Comparison of ENCODE assay signal across 11 cellular contexts in the genomic region with DNA sequence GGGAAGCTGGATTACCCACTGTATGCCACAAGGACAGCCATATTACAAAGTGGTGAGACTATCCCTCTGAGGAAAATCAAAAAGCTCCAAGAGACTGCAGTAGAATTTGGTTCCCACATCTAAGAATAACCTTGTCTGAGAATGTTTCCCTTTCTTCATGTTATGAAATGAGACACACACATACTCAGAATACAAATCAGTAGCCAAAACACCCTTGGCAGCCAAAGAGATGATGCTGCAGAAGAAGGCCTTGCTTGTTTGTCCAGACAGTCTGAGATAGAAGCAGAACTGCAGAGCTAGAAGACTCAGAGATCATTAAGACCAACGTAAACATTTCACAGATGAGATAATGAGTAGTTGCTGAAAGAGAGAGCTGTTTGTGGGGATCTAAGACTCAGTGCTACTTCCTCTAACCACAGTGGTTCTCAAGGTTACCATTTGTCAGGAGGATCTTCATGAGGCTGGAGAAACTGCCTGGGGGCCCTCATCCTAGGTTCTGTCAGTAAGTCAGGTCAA. TPM values are rescaled to one million over a fixed set of nuclear protein-coding genes. Genes with fewer than 3 reads are reported as not detected.
DNase-seq lines count a peak whose midpoint lies in the region; ATAC-seq, FAIRE-seq and TF ChIP-seq lines count a peak whose summit lies in the region.
"Had no signal": no experiment of that assay in that cellular context is flagged by ENCODE, and none has a peak within 500 bp of the region (broad histone marks: within the 10 kb centered on the region; RNA-seq: fewer than 3 reads in every experiment).

No MANE protein-coding gene starts in this region.

- BruUV-seq in GM12878 (replicated peaks; lab: Mats Ljungman, UMichigan): no TSS peak

- no peaks in the 10 kb centered on the region for H4K20me1 ChIP-seq in GM12878 (ENCODE audit: control insufficient read depth, insufficient read depth)
- H4K20me1 ChIP-seq: BLaER1 treated with 17β-estradiol and CSF1 and Interleukin-3, amounts not matched to agents 10 nM and 100 nM had no signal

- H3K27me3 Mint-ChIP-seq in mesothelial cell of epicardium (ENCODE audit: low read depth): no peaks in the 10 kb centered on the region
- no peaks in the 10 kb centered on the region for H3K27me3 Mint-ChIP-seq in activated CD4-positive, alpha-beta memory T cell treated with anti-CD3 and anti-CD28 coated beads for 36 hours

- TF ChIP-seq CTCF in AG04449 (IDR thresholded peaks at IDR 0.05; ENCODE audit: insufficient read depth, low read length, missing control alignments): no peak
- TF ChIP-seq CTCF in GM12878 (IDR thresholded peaks at IDR 0.05 in 2 of 3, conservative IDR thresholded peaks at IDR 0.05 in 1 of 3; ENCODE audit: control insufficient read depth in 2 of 3, extremely low read depth in 1 of 3, insufficient read depth in 1 of 3, low read depth in 3 of 3, low read length in 3 of 3): no peak
- no peak for TF ChIP-seq CTCF in mesothelial cell of epicardium (IDR thresholded peaks at IDR 0.05; ENCODE audit: unreplicated experiment)

- in situ Hi-C loops in GM12878 (cut with MboI): no loop called here

- intact Hi-C loops in GM12878 (cut with micrococcal nuclease; ENCODE audit: unreplicated experiment) (loop anchor here (5.0 kb wide), 1 partner anchor 247 kb away; no protein-coding TSS in a partner anchor), posterior vena cava (cut with DNase I) (loop anchor here in 1 of 2 donors (10.0 kb wide), 1 partner anchor 240 kb away; no protein-coding TSS in a partner anchor)
- intact Hi-C loops in activated CD4-positive, alpha-beta memory T cell treated with anti-CD3 and anti-CD28 coated beads for 36 hours (cut with micrococcal nuclease): no loop called here

- no peaks in the 10 kb centered on the region for H3K9me3 ChIP-seq in GM12878 (replicated peaks; ENCODE audit: control insufficient read depth, insufficient read depth, low read length)

- FAIRE-seq in GM12878 (lab: Jason Lieb, UNC): peak; percentile 61

- H3K27ac ChIP-seq in GM12878 (ENCODE audit: control insufficient read depth, insufficient read depth): no peak overlapping the region; the same call in 1 of the 2 replicates

- CTCF ChIA-PET in AG04449 (lab: Yijun Ruan, JAX) (interaction anchor here (0.8 to 6.7 kb wide), 13 partner anchors 8 to 246 kb away, joined by 3 to 50 read pairs (median 5); no protein-coding TSS in a partner anchor), GM12878 (lab: Yijun Ruan, JAX) (interaction anchor here (1.1 to 3.8 kb wide), 13 partner anchors 8 to 246 kb away, joined by 3 to 22 read pairs (median 5); no protein-coding TSS in a partner anchor)
- CTCF ChIA-PET in activated CD4-positive, alpha-beta memory T cell treated with anti-CD3 and anti-CD28 coated beads for 36 hours (lab: Charles Lee): interaction anchor here (0.7 to 2.5 kb wide), 5 partner anchors 8 to 79 kb away, joined by 3 to 13 read pairs (median 4); no protein-coding TSS in a partner anchor

- no peaks in the 10 kb centered on the region for H3K27me3 ChIP-seq in GM12878 (replicated peaks in 1 of 2; ENCODE audit: control insufficient read depth in 2 of 2, insufficient read depth in 2 of 2, low read length in 1 of 2)
- H3K27me3 ChIP-seq: BLaER1 treated with 17β-estradiol and CSF1 and Interleukin-3, amounts not matched to agents 10 nM and 100 nM had no signal

- H3K36me3 ChIP-seq in GM12878 (ENCODE audit: control insufficient read depth in 2 of 2, insufficient read depth in 2 of 2, low read length in 1 of 2): peaks cover 0 to 4% of the 10 kb centered on the region in 2 experiments; a peak in 2 of 4 replicates

- H3K4me3 ChIP-seq in AG04449 (ENCODE audit: low read depth, low read length): no peak overlapping the region
- no peak overlapping the region for H3K4me3 ChIP-seq in Jurkat, Clone E6-1 (ENCODE audit: low read length)
- H3K4me3 ChIP-seq in GM12878: no peak overlapping the region
- H3K4me3 ChIP-seq: BLaER1 treated with 17β-estradiol and CSF1 and Interleukin-3, amounts not matched to agents 10 nM and 100 nM had no signal

- H3K27ac Mint-ChIP-seq in mesothelial cell of epicardium: peak overlapping the region; percentile 82
- no peak overlapping the region for H3K27ac Mint-ChIP-seq in activated CD4-positive, alpha-beta memory T cell treated with anti-CD3 and anti-CD28 coated beads for 36 hours

- no peaks in the 10 kb centered on the region for H3K79me2 ChIP-seq in GM12878 (ENCODE audit: control insufficient read depth, insufficient read depth, low read length)

- TF ChIP-seq EP300 in GM12878 (IDR thresholded peaks at IDR 0.05; ENCODE audit: borderline replicate concordance in 1 of 2, control insufficient read depth in 1 of 2, low read depth in 2 of 2, low read length in 2 of 2): no peak

- H2AFZ ChIP-seq in GM12878 (ENCODE audit: control insufficient read depth, low read depth, low read length): no peak overlapping the region

- TF ChIP-seq POLR2A in GM12878 (IDR thresholded peaks at IDR 0.05; ENCODE audit: low read depth, low read length) (no peak), erythroblast (IDR thresholded peaks at IDR 0.05; ENCODE audit: low read length) (no peak)

- POLR2A ChIA-PET in AG04449 (lab: Yijun Ruan, JAX): interaction anchor here (1.0 to 2.6 kb wide), 6 partner anchors 11 to 50 kb away, joined by 3 to 9 read pairs (median 4); a partner anchor contains a TSS
- POLR2A ChIA-PET in GM12878 (lab: Charles Lee): no interaction called here
- POLR2A ChIA-PET in activated CD4-positive, alpha-beta memory T cell treated with anti-CD3 and anti-CD28 coated beads for 36 hours (lab: Charles Lee): no interaction called here

- H3K4me2 ChIP-seq in GM12878 (ENCODE audit: control insufficient read depth, insufficient read depth): no peak overlapping the region

- RAD21 ChIA-PET in GM12878 (lab: Charles Lee; ENCODE audit: unreplicated experiment): interaction anchor here (0.7 to 2.0 kb wide), 6 partner anchors 15 to 211 kb away, joined by 3 to 9 read pairs (median 4); no protein-coding TSS in a partner anchor

- SMC1A ChIA-PET in GM12878 (lab: Charles Lee; ENCODE audit: uncharacterized antibody, unreplicated experiment): interaction anchor here (0.6 to 2.6 kb wide), 21 partner anchors 8 to 527 kb away, joined by 3 to 17 read pairs (median 5); no protein-coding TSS in a partner anchor

- H3K4me1 Mint-ChIP-seq in mesothelial cell of epicardium: peaks cover 15% of the 10 kb centered on the region
- H3K4me1 Mint-ChIP-seq in activated CD4-positive, alpha-beta memory T cell treated with anti-CD3 and anti-CD28 coated beads for 36 hours (ENCODE audit: low read depth): no peaks in the 10 kb centered on the region

- ATAC-seq in GM12878 (peak; percentile 69), HG02678 (IDR thresholded peaks at IDR 0.05; ENCODE audit: unreplicated experiment) (no peak)

- peaks cover 19% of the 10 kb centered on the region for H3K36me3 Mint-ChIP-seq in mesothelial cell of epicardium
- peaks cover 11% of the 10 kb centered on the region for H3K36me3 Mint-ChIP-seq in activated CD4-positive, alpha-beta memory T cell treated with anti-CD3 and anti-CD28 coated beads for 36 hours

- peaks cover 9% of the 10 kb centered on the region; the same call in 1 of the 2 replicates for H3K4me1 ChIP-seq in GM12878 (ENCODE audit: control insufficient read depth, insufficient read depth, low read length)

- TF ChIP-seq RAD21 in GM12878 (IDR thresholded peaks at IDR 0.05; ENCODE audit: insufficient read depth, low read depth, low read length): no peak

- H3K9me3 Mint-ChIP-seq in mesothelial cell of epicardium: no peaks in the 10 kb centered on the region
- no peaks in the 10 kb centered on the region for H3K9me3 Mint-ChIP-seq in activated CD4-positive, alpha-beta memory T cell treated with anti-CD3 and anti-CD28 coated beads for 36 hours

- DNase-seq in AG04449 (ENCODE audit: low read depth, low spot score) (peak; percentile 95), GM12878 (ENCODE audit: low read depth, low spot score) (peak; percentile 38), mesothelial cell of epicardium (ENCODE audit: low spot score in 2 of 2, unreplicated experiment in 2 of 2) (no peak), posterior vena cava (ENCODE audit: low spot score) (no peak), erythroblast (lab: John Stamatoyannopoulos, UW) (no peak)
- DNase-seq in Jurkat, Clone E6-1 (ENCODE audit: low read depth, low spot score): peak; percentile 42
- no peak for DNase-seq in activated CD4-positive, alpha-beta memory T cell treated with anti-CD3 and anti-CD28 coated beads for 36 hours
- DNase-seq: activated naive CD4-positive, alpha-beta T cell treated with anti-CD3 and anti-CD28 coated beads, Interleukin-2, amount 50 U/mL, for 16 hours; stimulated activated CD4-positive, alpha-beta T cell treated with anti-CD3 and anti-CD28 coated beads, Interleukin-15, amount 100 ng/mL, for 24 hours had no signal

- H3K4me3 Mint-ChIP-seq in mesothelial cell of epicardium: no peak overlapping the region
- H3K4me3 Mint-ChIP-seq in activated CD4-positive, alpha-beta memory T cell treated with anti-CD3 and anti-CD28 coated beads for 36 hours: no peak overlapping the region

- 35% methylated on average over 1 of the region's 1 CpG for WGBS in GM12878 (ENCODE audit: insufficient coverage, insufficient replicate concordance, low lambda C conversion rate, missing lambda C conversion rate)

- no peak overlapping the region for H3K9ac ChIP-seq in GM12878 (ENCODE audit: control insufficient read depth, insufficient read depth, low read length)

TF ChIP-seq in GM12878, 131 proteins besides CTCF, POLR2A, EP300 and RAD21 (continues in another document):
- TF ChIP-seq POLR2AphosphoS5 (IDR thresholded peaks at IDR 0.05; ENCODE audit: low read length): no peak

RNA-seq across cellular contexts. Expression of a gene that starts 38.8 kb away (rescaled TPM):
- polyA plus RNA-seq in Jurkat, Clone E6-1 (2012; ENCODE audit: insufficient read depth, insufficient read length): 12.2 TPM
- 89.6 and 94.7 TPM in 2 replicates for total RNA-seq in GM12878 (2013; cell fraction: nucleolus; rRNA removed)
- total RNA-seq in GM12878 (2014; rRNA removed): 19.8 and 23.4 TPM in 2 replicates
- 10.4 and 10.5 TPM in 2 replicates for total RNA-seq in GM12878 (2014; rRNA removed; fragmentation: Illumina TruSeq; extraction: Trizol)
- 27.9 and 28.5 TPM in 2 replicates for total RNA-seq in GM12878 (2021)
- 5.2 TPM for polyA plus RNA-seq in GM12878 (2011; ENCODE audit: low read depth)
- 7.9 and 13.0 TPM in 2 replicates for polyA plus RNA-seq in GM12878 (2011; rRNA removed)
- 17.2 and 25.3 TPM in 2 replicates for polyA plus RNA-seq in GM12878 (2011; cell fraction: cytosol; rRNA removed)
- polyA plus RNA-seq in GM12878 (2011; cell fraction: nucleus; rRNA removed): 96.7 and 106 TPM in 2 replicates
- polyA plus RNA-seq in GM12878 (2012): 16.1 and 16.3 TPM in 2 replicates
- 2.5 and 8.4 TPM in 2 replicates for polyA plus RNA-seq in GM12878 (2014; fragmentation: Illumina TruSeq; extraction: Trizol)
- polyA plus RNA-seq in GM12878 (2014; fragmentation: Nextera tagmentation; extraction: Ambion mirVana): 1 to 10 TPM; 1.2 to 3.0 TPM
- 21.1 and 23.6 TPM in 2 replicates for polyA plus RNA-seq in GM12878 (2014; rRNA removed)
- 10 to 100 TPM in 1 of 2 experiments, 1 to 10 TPM in 1; 8.8 to 11.1 TPM for polyA plus RNA-seq in GM12878 (2016; fragmentation: Nextera tagmentation; extraction: Ambion mirVana)
- polyA minus RNA-seq in GM12878 (2011; rRNA and poly(A)+ RNA removed): 10.7 and 22.1 TPM in 2 replicates
- 8.4 and 10.4 TPM in 2 replicates for polyA minus RNA-seq in GM12878 (2011; cell fraction: cytosol; rRNA and poly(A)+ RNA removed)
- polyA minus RNA-seq in GM12878 (2011; cell fraction: nucleus; rRNA and poly(A)+ RNA removed): 24.1 and 45.4 TPM in 2 replicates
- 5.1 to 5.4 TPM (median 5.3 TPM) in 3 replicates for total RNA-seq in mesothelial cell of epicardium
- total RNA-seq in posterior vena cava: 10 to 100 TPM in 1 of 2 donors, 1 to 10 TPM in 1; 6.3 to 10.8 TPM
- 10 to 100 TPM; 18.5 to 18.9 TPM for total RNA-seq in activated CD4-positive, alpha-beta memory T cell treated with anti-CD3 and anti-CD28 coated beads for 36 hours

Comparison
In these comparisons a context has a peak if more than half of its experiments do, and no peak if none do; other contexts are left out.
1. DNase-seq: peak in AG04449 (single experiment), Jurkat, Clone E6-1 (single experiment) and GM12878 (single experiment); none in mesothelial cell of epicardium (0 of 2), posterior vena cava (single experiment), erythroblast (0 of 2) and activated CD4-positive, alpha-beta memory T cell treated with anti-CD3 and anti-CD28 coated beads for 36 hours (single experiment).